ENCODE assay signal across 3 cellular contexts in the genomic region with DNA sequence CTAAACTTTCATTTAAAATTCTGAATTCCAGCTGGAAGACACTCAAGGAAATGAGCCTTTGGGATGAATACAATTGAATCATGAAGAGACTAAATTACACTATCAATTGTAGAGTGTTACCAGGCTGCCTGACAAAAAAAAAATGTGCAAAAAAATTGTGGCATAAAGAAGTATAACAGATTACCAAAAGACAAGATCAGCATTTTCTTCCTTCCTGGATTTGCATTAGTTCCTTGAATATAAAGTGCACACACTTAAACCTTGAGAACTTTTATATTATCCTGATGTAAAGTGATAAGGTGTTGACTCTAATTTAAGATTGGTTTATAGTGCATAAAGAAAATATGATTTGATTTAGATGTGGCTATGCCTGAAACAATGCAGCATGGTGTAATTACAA.
TF ChIP-seq lines count a peak whose summit lies in the region.

No MANE protein-coding gene starts in this region.

TF ChIP-seq in K562, 482 proteins besides CTCF, POLR2A, EP300 and RAD21 (continued from another document):
- TF ChIP-seq FOXJ2 (tag; IDR thresholded peaks at IDR 0.05) (no peak), HDAC6 (IDR thresholded peaks at IDR 0.05; ENCODE audit: low read depth, low read length) (no peak), THRB (CRISPR knock-in tag; conservative IDR thresholded peaks at IDR 0.05) (no peak), ZNF316 (IDR thresholded peaks at IDR 0.05) (peak; percentile 43; the same call in 1 of the 2 replicates), HCFC1 (IDR thresholded peaks at IDR 0.05; ENCODE audit: low read depth, low read length) (no peak), C11orf30 (IDR thresholded peaks at IDR 0.05; ENCODE audit: low read depth) (peak; percentile 19; the same call in 1 of the 2 replicates)
- TF ChIP-seq, protein P1, sequence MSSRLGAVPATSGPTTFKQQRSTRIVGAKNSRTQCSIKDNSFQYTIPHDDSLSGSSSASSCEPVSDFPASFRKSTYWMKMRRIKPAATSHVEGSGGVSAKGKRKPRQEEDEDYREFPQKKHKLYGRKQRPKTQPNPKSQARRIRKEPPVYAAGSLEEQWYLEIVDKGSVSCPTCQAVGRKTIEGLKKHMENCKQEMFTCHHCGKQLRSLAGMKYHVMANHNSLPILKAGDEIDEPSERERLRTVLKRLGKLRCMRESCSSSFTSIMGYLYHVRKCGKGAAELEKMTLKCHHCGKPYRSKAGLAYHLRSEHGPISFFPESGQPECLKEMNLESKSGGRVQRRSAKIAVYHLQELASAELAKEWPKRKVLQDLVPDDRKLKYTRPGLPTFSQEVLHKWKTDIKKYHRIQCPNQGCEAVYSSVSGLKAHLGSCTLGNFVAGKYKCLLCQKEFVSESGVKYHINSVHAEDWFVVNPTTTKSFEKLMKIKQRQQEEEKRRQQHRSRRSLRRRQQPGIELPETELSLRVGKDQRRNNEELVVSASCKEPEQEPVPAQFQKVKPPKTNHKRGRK (tag; IDR thresholded peaks at IDR 0.05): no peak

TF ChIP-seq in neural cell, 6 proteins besides CTCF, POLR2A, EP300 and RAD21 (continued from another document):
- TF ChIP-seq, protein P2, sequence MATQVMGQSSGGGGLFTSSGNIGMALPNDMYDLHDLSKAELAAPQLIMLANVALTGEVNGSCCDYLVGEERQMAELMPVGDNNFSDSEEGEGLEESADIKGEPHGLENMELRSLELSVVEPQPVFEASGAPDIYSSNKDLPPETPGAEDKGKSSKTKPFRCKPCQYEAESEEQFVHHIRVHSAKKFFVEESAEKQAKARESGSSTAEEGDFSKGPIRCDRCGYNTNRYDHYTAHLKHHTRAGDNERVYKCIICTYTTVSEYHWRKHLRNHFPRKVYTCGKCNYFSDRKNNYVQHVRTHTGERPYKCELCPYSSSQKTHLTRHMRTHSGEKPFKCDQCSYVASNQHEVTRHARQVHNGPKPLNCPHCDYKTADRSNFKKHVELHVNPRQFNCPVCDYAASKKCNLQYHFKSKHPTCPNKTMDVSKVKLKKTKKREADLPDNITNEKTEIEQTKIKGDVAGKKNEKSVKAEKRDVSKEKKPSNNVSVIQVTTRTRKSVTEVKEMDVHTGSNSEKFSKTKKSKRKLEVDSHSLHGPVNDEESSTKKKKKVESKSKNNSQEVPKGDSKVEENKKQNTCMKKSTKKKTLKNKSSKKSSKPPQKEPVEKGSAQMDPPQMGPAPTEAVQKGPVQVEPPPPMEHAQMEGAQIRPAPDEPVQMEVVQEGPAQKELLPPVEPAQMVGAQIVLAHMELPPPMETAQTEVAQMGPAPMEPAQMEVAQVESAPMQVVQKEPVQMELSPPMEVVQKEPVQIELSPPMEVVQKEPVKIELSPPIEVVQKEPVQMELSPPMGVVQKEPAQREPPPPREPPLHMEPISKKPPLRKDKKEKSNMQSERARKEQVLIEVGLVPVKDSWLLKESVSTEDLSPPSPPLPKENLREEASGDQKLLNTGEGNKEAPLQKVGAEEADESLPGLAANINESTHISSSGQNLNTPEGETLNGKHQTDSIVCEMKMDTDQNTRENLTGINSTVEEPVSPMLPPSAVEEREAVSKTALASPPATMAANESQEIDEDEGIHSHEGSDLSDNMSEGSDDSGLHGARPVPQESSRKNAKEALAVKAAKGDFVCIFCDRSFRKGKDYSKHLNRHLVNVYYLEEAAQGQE (IDR thresholded peaks at IDR 0.05; ENCODE audit: borderline replicate concordance): no peak
- no peak for TF ChIP-seq MXI1 (conservative IDR thresholded peaks at IDR 0.05; ENCODE audit: poor library complexity, severe bottlenecking)
- TF ChIP-seq SMC3 (conservative IDR thresholded peaks at IDR 0.05; ENCODE audit: poor library complexity): no peak

TF ChIP-seq in GM23338, 12 proteins besides CTCF, POLR2A, EP300 and RAD21 (continued from another document):
- TF ChIP-seq, protein P3, sequence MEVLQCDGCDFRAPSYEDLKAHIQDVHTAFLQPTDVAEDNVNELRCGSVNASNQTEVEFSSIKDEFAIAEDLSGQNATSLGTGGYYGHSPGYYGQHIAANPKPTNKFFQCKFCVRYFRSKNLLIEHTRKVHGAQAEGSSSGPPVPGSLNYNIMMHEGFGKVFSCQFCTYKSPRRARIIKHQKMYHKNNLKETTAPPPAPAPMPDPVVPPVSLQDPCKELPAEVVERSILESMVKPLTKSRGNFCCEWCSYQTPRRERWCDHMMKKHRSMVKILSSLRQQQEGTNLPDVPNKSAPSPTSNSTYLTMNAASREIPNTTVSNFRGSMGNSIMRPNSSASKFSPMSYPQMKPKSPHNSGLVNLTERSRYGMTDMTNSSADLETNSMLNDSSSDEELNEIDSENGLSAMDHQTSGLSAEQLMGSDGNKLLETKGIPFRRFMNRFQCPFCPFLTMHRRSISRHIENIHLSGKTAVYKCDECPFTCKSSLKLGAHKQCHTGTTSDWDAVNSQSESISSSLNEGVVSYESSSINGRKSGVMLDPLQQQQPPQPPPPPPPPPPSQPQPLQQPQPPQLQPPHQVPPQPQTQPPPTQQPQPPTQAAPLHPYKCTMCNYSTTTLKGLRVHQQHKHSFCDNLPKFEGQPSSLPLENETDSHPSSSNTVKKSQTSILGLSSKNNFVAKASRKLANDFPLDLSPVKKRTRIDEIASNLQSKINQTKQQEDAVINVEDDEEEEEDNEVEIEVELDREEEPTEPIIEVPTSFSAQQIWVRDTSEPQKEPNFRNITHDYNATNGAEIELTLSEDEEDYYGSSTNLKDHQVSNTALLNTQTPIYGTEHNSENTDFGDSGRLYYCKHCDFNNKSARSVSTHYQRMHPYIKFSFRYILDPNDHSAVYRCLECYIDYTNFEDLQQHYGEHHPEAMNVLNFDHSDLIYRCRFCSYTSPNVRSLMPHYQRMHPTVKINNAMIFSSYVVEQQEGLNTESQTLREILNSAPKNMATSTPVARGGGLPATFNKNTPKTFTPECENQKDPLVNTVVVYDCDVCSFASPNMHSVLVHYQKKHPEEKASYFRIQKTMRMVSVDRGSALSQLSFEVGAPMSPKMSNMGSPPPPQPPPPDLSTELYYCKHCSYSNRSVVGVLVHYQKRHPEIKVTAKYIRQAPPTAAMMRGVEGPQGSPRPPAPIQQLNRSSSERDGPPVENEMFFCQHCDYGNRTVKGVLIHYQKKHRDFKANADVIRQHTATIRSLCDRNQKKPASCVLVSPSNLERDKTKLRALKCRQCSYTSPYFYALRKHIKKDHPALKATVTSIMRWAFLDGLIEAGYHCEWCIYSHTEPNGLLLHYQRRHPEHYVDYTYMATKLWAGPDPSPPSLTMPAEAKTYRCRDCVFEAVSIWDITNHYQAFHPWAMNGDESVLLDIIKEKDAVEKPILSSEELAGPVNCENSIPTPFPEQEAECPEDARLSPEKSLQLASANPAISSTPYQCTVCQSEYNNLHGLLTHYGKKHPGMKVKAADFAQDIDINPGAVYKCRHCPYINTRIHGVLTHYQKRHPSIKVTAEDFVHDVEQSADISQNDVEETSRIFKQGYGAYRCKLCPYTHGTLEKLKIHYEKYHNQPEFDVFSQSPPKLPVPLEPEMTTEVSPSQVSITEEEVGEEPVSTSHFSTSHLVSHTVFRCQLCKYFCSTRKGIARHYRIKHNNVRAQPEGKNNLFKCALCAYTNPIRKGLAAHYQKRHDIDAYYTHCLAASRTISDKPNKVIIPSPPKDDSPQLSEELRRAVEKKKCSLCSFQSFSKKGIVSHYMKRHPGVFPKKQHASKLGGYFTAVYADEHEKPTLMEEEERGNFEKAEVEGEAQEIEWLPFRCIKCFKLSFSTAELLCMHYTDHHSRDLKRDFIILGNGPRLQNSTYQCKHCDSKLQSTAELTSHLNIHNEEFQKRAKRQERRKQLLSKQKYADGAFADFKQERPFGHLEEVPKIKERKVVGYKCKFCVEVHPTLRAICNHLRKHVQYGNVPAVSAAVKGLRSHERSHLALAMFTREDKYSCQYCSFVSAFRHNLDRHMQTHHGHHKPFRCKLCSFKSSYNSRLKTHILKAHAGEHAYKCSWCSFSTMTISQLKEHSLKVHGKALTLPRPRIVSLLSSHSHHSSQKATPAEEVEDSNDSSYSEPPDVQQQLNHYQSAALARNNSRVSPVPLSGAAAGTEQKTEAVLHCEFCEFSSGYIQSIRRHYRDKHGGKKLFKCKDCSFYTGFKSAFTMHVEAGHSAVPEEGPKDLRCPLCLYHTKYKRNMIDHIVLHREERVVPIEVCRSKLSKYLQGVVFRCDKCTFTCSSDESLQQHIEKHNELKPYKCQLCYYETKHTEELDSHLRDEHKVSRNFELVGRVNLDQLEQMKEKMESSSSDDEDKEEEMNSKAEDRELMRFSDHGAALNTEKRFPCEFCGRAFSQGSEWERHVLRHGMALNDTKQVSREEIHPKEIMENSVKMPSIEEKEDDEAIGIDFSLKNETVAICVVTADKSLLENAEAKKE (CRISPR knock-in tag; IDR thresholded peaks at IDR 0.05): no peak
